In genomic region chr1:233908092-233908491, GRCh38 we compare ENCODE assay signal across 3 cellular contexts.
TF ChIP-seq lines count a peak whose summit lies in the region.

No MANE protein-coding gene starts in this region.

TF ChIP-seq in HCT116, 20 proteins besides CTCF, POLR2A, EP300 and RAD21:
- TF ChIP-seq FOSL1 (IDR thresholded peaks at IDR 0.05; ENCODE audit: low read depth) = no peak
- TF ChIP-seq ELF1 (IDR thresholded peaks at IDR 0.05; ENCODE audit: borderline replicate concordance, low read depth) = no peak
- no peak for TF ChIP-seq CBX3 (IDR thresholded peaks at IDR 0.05; ENCODE audit: low read depth)
- no peak for TF ChIP-seq EGR1 (IDR thresholded peaks at IDR 0.05; ENCODE audit: low read depth)
- TF ChIP-seq SIN3A (IDR thresholded peaks at IDR 0.05; ENCODE audit: low read depth) = no peak
- TF ChIP-seq YY1 (IDR thresholded peaks at IDR 0.05; ENCODE audit: extremely low read depth, insufficient replicate concordance, low read depth, low read length) = no peak
- TF ChIP-seq SRF (IDR thresholded peaks at IDR 0.05; ENCODE audit: low read depth) = no peak
- no peak for TF ChIP-seq SP1 (IDR thresholded peaks at IDR 0.05; ENCODE audit: low read depth)
- no peak for TF ChIP-seq ZNF274 (IDR thresholded peaks at IDR 0.05; ENCODE audit: low read depth, low read length)
- TF ChIP-seq POLR2AphosphoS5 (IDR thresholded peaks at IDR 0.05; ENCODE audit: low read depth, low read length) = no peak

TF ChIP-seq in K562, 482 proteins besides CTCF, POLR2A, EP300 and RAD21:
- TF ChIP-seq RAD51 (IDR thresholded peaks at IDR 0.05; ENCODE audit: borderline replicate concordance, low read depth) (no peak), MEIS2 (IDR thresholded peaks at IDR 0.05; ENCODE audit: partially characterized antibody) (peak; percentile 33)
TF ChIP-seq in K562: peak in this region for 1.

TF ChIP-seq in neural cell, 6 proteins besides CTCF, POLR2A, EP300 and RAD21:
- TF ChIP-seq SMC3 (conservative IDR thresholded peaks at IDR 0.05; ENCODE audit: poor library complexity) = no peak
- no peak for TF ChIP-seq TAF1 (IDR thresholded peaks at IDR 0.05; ENCODE audit: low read depth)
- TF ChIP-seq MXI1 (conservative IDR thresholded peaks at IDR 0.05; ENCODE audit: poor library complexity, severe bottlenecking) = no peak
- no peak for TF ChIP-seq EZH2 (IDR thresholded peaks at IDR 0.05; ENCODE audit: borderline replicate concordance, insufficient read depth, low read length, poor library complexity, severe bottlenecking)
- TF ChIP-seq POLR2AphosphoS5 (IDR thresholded peaks at IDR 0.05) = no peak
- no peak for TF ChIP-seq REST (IDR thresholded peaks at IDR 0.05; ENCODE audit: borderline replicate concordance)
TF ChIP-seq in neural cell: peak in this region for 0.
